ENCODE assay signal across 33 cellular contexts in the genomic region with DNA sequence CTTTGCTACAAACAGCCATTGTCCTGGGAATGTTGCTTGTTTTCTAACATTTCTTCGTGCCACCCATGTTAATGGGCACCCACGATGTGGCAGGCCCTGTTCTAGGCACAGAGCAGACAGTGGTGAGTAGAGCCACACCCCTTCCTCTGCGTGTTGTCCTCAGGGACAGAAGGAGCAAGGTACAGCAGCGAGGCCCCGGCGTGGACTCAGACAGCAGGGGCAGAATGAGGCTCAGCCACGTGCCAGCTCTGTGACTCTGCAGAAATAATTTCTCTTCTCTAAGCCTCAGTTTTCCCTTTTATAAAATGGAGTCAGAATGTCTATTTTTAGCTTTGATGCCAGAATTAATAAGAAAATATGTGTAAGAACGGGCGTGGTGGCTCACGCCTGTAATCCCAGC.
"Had no signal": no experiment of that assay in that cellular context is flagged by ENCODE, and none has a peak within 500 bp of the region (broad histone marks: within the 10 kb centered on the region; RNA-seq: fewer than 3 reads in every experiment).

No MANE protein-coding gene starts in this region.

- ATAC-seq: activated naive CD4-positive, alpha-beta T cell treated with anti-CD3 and anti-CD28 coated beads, Interleukin-2, amount 50 U/mL, for 72 hours; activated naive CD8-positive, alpha-beta T cell treated with anti-CD3 and anti-CD28 coated beads, Interleukin-2, amount 50 U/mL, for 24 hours; activated T-cell treated with anti-CD3 and anti-CD28 coated beads, Interleukin-2, amount 50 U/mL, for 4 hours; activated T-cell treated with anti-CD3 and anti-CD28 coated beads, Interleukin-2, amount 50 U/mL, for 72 hours; activated T-helper 17 cell treated with anti-CD3 and anti-CD28 coated beads, Interleukin-2, amount 50 U/mL, for 72 hours; body of pancreas had no signal

- FAIRE-seq: astrocyte, bronchial epithelial cell had no signal

- H3K4me3 ChIP-seq: adrenal gland, ascending aorta, body of pancreas, breast epithelium, cardiac muscle cell had no signal

- H3K9me3 ChIP-seq: adrenal gland, ascending aorta, body of pancreas, breast epithelium had no signal

- H3K36me3 ChIP-seq: adrenal gland, ascending aorta, brain microvascular endothelial cell, breast epithelium, cardiac muscle cell had no signal

- H3K27ac ChIP-seq: adrenal gland, ascending aorta, body of pancreas, brain microvascular endothelial cell, breast epithelium, cardiac muscle cell had no signal

- H3K4me1 ChIP-seq: adrenal gland, ascending aorta, body of pancreas, breast epithelium had no signal

- H3K27me3 ChIP-seq: adrenal gland, ascending aorta, body of pancreas, brain microvascular endothelial cell, breast epithelium, cardiac muscle cell had no signal

- DNase-seq: activated effector memory CD4-positive, alpha-beta T cell treated with anti-CD3 and anti-CD28 coated beads, Interleukin-2, amount 50 U/mL, for 16 hours; activated effector memory CD4-positive, alpha-beta T cell treated with Interleukin-2 at 50 U/mL for 16 hours; activated gamma-delta T cell; activated gamma-delta T cell treated with Interleukin-2 at 50 U/mL for 16 hours; activated naive CD4-positive, alpha-beta T cell; activated naive CD4-positive, alpha-beta T cell treated with anti-CD3 and anti-CD28 coated beads for 36 hours; activated naive CD4-positive, alpha-beta T cell treated with anti-CD3 and anti-CD28 coated beads, Interleukin-2, amount 10 ng/mL, durations not matched to agents 7 days and 5 days; activated naive CD4-positive, alpha-beta T cell treated with anti-CD3 and anti-CD28 coated beads, Interleukin-2, amount 50 U/mL, for 16 hours; activated naive CD4-positive, alpha-beta T cell treated with Interleukin-2 at 50 U/mL for 16 hours; activated naive CD8-positive, alpha-beta T cell treated with anti-CD3 and anti-CD28 coated beads for 36 hours; activated naive CD8-positive, alpha-beta T cell treated with anti-CD3 and anti-CD28 coated beads, Interleukin-2, amount 10 ng/mL, durations not matched to agents 7 days and 5 days; activated naive CD8-positive, alpha-beta T cell treated with anti-CD3 and anti-CD28 coated beads, Interleukin-2, amount 50 U/mL, for 24 hours; activated T-cell treated with anti-CD3 and anti-CD28 coated beads, Interleukin-2, amount 50 U/mL, for 1 hour; activated T-cell treated with anti-CD3 and anti-CD28 coated beads, Interleukin-2, amount 50 U/mL, for 24 hours; activated T-cell treated with anti-CD3 and anti-CD28 coated beads, Interleukin-2, amount 50 U/mL, for 4 hours; activated T-cell treated with anti-CD3 and anti-CD28 coated beads, Interleukin-2, amount 50 U/mL, for 48 hours; activated T-cell treated with anti-CD3 and anti-CD28 coated beads, Interleukin-2, amount 50 U/mL, for 72 hours; adrenal gland; amniotic stem cell; amygdala; aorta; body of pancreas; brain microvascular endothelial cell; caudate nucleus; central memory CD4-positive, alpha-beta T cell; cerebellar nuclear complex had no signal
